Comparison of ENCODE assay signal across 7 cellular contexts in the genomic region with DNA sequence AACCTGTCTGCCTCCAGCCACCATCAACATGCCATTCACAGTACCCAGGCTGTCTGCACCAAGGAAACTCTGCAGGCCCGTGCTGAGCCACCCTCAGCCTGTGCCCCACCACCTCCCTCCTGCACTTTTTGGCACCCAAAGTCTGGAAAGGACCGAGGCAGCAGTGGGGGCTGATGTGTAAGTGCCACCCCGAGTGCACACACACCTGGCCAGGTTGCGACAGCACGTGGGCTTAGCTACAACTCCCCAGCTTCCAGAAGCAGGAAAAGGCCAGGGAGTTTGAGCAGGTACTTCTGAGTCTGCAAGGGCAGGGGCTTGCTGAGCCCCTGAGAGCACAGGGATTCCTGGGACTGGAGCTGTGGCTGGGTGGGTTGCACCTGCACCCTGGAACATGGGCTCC.
"Had no signal": no experiment of that assay in that cellular context is flagged by ENCODE, and none has a peak within 500 bp of the region (broad histone marks: within the 10 kb centered on the region; RNA-seq: fewer than 3 reads in every experiment).

No MANE protein-coding gene starts in this region.

- H2AFZ ChIP-seq: GM23338 had no signal

- H3K4me3 Mint-ChIP-seq: GM23338, H9, IgD-negative memory B cell had no signal

- H3K36me3 Mint-ChIP-seq: IgD-negative memory B cell had no signal

- H3K4me3 ChIP-seq: GM23338 had no signal

- DNase-seq: H9, HCEC 1CT had no signal

- H3K4me1 Mint-ChIP-seq: GM23338, H9, IgD-negative memory B cell had no signal

- ATAC-seq: GM23338 had no signal

- H3K4me2 ChIP-seq: GM23338 had no signal

- H3K27me3 Mint-ChIP-seq: IgD-negative memory B cell had no signal

- H3K27ac Mint-ChIP-seq: GM23338, H9, IgD-negative memory B cell had no signal

- FAIRE-seq: H1, H54, HTR-8/SVneo had no signal
